In the genomic region with DNA sequence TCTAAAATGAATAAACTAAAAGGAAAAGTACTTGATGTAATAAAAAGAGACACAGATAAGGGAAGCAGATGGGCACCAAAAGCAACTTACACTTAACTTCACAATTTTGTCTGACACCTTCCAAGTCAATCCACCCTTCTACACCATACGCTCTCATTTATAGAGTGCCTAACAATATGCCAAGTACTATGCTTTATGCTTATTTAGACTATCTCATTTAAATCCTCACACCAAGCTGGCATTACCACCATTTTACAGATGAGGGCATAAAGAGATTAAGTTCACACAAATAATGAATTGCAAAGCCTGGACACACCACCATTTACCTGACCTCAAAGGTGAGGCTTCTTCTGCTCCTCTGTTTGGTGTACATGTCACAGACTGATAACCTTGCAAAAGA, we compare ENCODE assay signal across 15 cellular contexts.
"Had no signal": no experiment of that assay in that cellular context is flagged by ENCODE, and none has a peak within 500 bp of the region (broad histone marks: within the 10 kb centered on the region; RNA-seq: fewer than 3 reads in every experiment).

No MANE protein-coding gene starts in this region.

- H3K9me3 Mint-ChIP-seq: activated CD4-positive, alpha-beta memory T cell treated with anti-CD3 and anti-CD28 coated beads, Interleukin-2, amount 10 ng/mL, durations not matched to agents 7 days and 5 days; activated naive CD4-positive, alpha-beta T cell treated with anti-CD3 and anti-CD28 coated beads, Interleukin-2, amount 10 ng/mL, durations not matched to agents 7 days and 5 days; activated T-cell treated with anti-CD3 and anti-CD28 coated beads, Interleukin-2, amount 50 U/mL, for 24 hours; stimulated activated memory B cell treated with anti-CD40 and anti-IgM and Interleukin-4, amounts not matched to agents 10 μg/mL and 1 μg/mL and 100 μg/mL, for 72 hours; T-helper 1 cell treated with Interleukin-12 subunit alpha and Interleukin-12 subunit beta and Interleukin-4 antibody, amounts not matched to agents 30 μg/mL and 1 μg/mL, for 36 hours had no signal

- H3K4me3 Mint-ChIP-seq: activated CD4-positive, alpha-beta memory T cell treated with anti-CD3 and anti-CD28 coated beads, Interleukin-2, amount 10 ng/mL, durations not matched to agents 7 days and 5 days; activated naive CD4-positive, alpha-beta T cell treated with anti-CD3 and anti-CD28 coated beads, Interleukin-2, amount 10 ng/mL, durations not matched to agents 7 days and 5 days; activated T-cell treated with anti-CD3 and anti-CD28 coated beads, Interleukin-2, amount 50 U/mL, for 24 hours; stimulated activated memory B cell treated with anti-CD40 and anti-IgM and Interleukin-4, amounts not matched to agents 10 μg/mL and 1 μg/mL and 100 μg/mL, for 72 hours; T-helper 1 cell treated with Interleukin-12 subunit alpha and Interleukin-12 subunit beta and Interleukin-4 antibody, amounts not matched to agents 30 μg/mL and 1 μg/mL, for 36 hours had no signal

- H3K4me3 ChIP-seq: ascending aorta, gastroesophageal sphincter, ovary, uterus had no signal

- H3K27ac ChIP-seq: ascending aorta, WERI-Rb-1 had no signal

- H3K27me3 ChIP-seq: ascending aorta, gastroesophageal sphincter, ovary, uterus had no signal

- H3K36me3 Mint-ChIP-seq: activated naive CD4-positive, alpha-beta T cell treated with anti-CD3 and anti-CD28 coated beads, Interleukin-2, amount 10 ng/mL, durations not matched to agents 7 days and 5 days; stimulated activated memory B cell treated with anti-CD40 and anti-IgM and Interleukin-4, amounts not matched to agents 10 μg/mL and 1 μg/mL and 100 μg/mL, for 72 hours had no signal

- H3K4me1 ChIP-seq: uterus had no signal

- H3K36me3 ChIP-seq: ascending aorta, gastroesophageal sphincter, ovary, uterus, WERI-Rb-1 had no signal

- DNase-seq: activated CD4-positive, alpha-beta memory T cell treated with anti-CD3 and anti-CD28 coated beads, Interleukin-2, amount 10 ng/mL, durations not matched to agents 7 days and 5 days; activated CD4-positive, alpha-beta T cell treated with anti-CD3 and anti-CD28 coated beads for 4 hours; activated naive CD4-positive, alpha-beta T cell treated with anti-CD3 and anti-CD28 coated beads, Interleukin-2, amount 10 ng/mL, durations not matched to agents 7 days and 5 days; activated T-cell treated with anti-CD3 and anti-CD28 coated beads, Interleukin-2, amount 50 U/mL, for 24 hours; dermis blood vessel endothelial cell; kidney; left ventricle myocardium superior; mesendoderm; ovary; uterus; WERI-Rb-1 had no signal

- H3K4me1 Mint-ChIP-seq: activated CD4-positive, alpha-beta memory T cell treated with anti-CD3 and anti-CD28 coated beads, Interleukin-2, amount 10 ng/mL, durations not matched to agents 7 days and 5 days; activated naive CD4-positive, alpha-beta T cell treated with anti-CD3 and anti-CD28 coated beads, Interleukin-2, amount 10 ng/mL, durations not matched to agents 7 days and 5 days; stimulated activated memory B cell treated with anti-CD40 and anti-IgM and Interleukin-4, amounts not matched to agents 10 μg/mL and 1 μg/mL and 100 μg/mL, for 72 hours had no signal

- H3K27ac Mint-ChIP-seq: activated CD4-positive, alpha-beta memory T cell treated with anti-CD3 and anti-CD28 coated beads, Interleukin-2, amount 10 ng/mL, durations not matched to agents 7 days and 5 days; activated naive CD4-positive, alpha-beta T cell treated with anti-CD3 and anti-CD28 coated beads, Interleukin-2, amount 10 ng/mL, durations not matched to agents 7 days and 5 days; activated T-cell treated with anti-CD3 and anti-CD28 coated beads, Interleukin-2, amount 50 U/mL, for 24 hours; stimulated activated memory B cell treated with anti-CD40 and anti-IgM and Interleukin-4, amounts not matched to agents 10 μg/mL and 1 μg/mL and 100 μg/mL, for 72 hours; T-helper 1 cell treated with Interleukin-12 subunit alpha and Interleukin-12 subunit beta and Interleukin-4 antibody, amounts not matched to agents 30 μg/mL and 1 μg/mL, for 36 hours had no signal

- H3K27me3 Mint-ChIP-seq: activated naive CD4-positive, alpha-beta T cell treated with anti-CD3 and anti-CD28 coated beads, Interleukin-2, amount 10 ng/mL, durations not matched to agents 7 days and 5 days; activated T-cell treated with anti-CD3 and anti-CD28 coated beads, Interleukin-2, amount 50 U/mL, for 24 hours; stimulated activated memory B cell treated with anti-CD40 and anti-IgM and Interleukin-4, amounts not matched to agents 10 μg/mL and 1 μg/mL and 100 μg/mL, for 72 hours had no signal

- H3K9me3 ChIP-seq: ascending aorta, gastroesophageal sphincter, ovary, uterus had no signal
